12 cellular contexts compared by ENCODE assay signal in genomic region chr17:49316889-49317288, GRCh38. TPM values are rescaled to one million over a fixed set of nuclear protein-coding genes. Genes with fewer than 3 reads are reported as not detected.
DNase-seq lines count a peak whose midpoint lies in the region; TF ChIP-seq lines count a peak whose summit lies in the region.
"Had no signal": no experiment of that assay in that cellular context is flagged by ENCODE, and none has a peak within 500 bp of the region (broad histone marks: within the 10 kb centered on the region; RNA-seq: fewer than 3 reads in every experiment).

No MANE protein-coding gene starts in this region.

- no peaks in the 10 kb centered on the region for H3K27me3 ChIP-seq in CD8-positive, alpha-beta memory T cell (ENCODE audit: insufficient read depth, low read length, poor library complexity, severe bottlenecking)
- H3K27me3 ChIP-seq in neutrophil: no peaks in the 10 kb centered on the region
- H3K27me3 ChIP-seq: brain microvascular endothelial cell, right lobe of liver had no signal

- no peak overlapping the region for H3K4me3 ChIP-seq in CD8-positive, alpha-beta memory T cell (ENCODE audit: low read length)
- peak overlapping the region; percentile 35 to 44 for H3K4me3 ChIP-seq in neutrophil (ENCODE audit: low read depth in 1 of 2, low read length in 1 of 2)
- H3K4me3 ChIP-seq: GM23248, right lobe of liver had no signal

- H3K27ac ChIP-seq in CD8-positive, alpha-beta memory T cell (ENCODE audit: low read depth, low read length): no peak overlapping the region
- peak overlapping the region; percentile 89 for H3K27ac ChIP-seq in neutrophil
- H3K27ac ChIP-seq: brain microvascular endothelial cell, right lobe of liver had no signal

- no peak for DNase-seq in CD8-positive, alpha-beta memory T cell
- DNase-seq in MV-4-11 (lab: John Stamatoyannopoulos, UW) (peak; percentile 84), COLO668 (lab: John Stamatoyannopoulos, UW; ENCODE audit: unreplicated experiment) (no peak), AG08396 (ENCODE audit: low spot score) (no peak), HEK293T (ENCODE audit: extremely low spot score) (no peak)
- DNase-seq in activated naive CD8-positive, alpha-beta T cell treated with anti-CD3 and anti-CD28 coated beads for 36 hours: no peak
- DNase-seq in activated T-helper 2 cell treated with anti-CD3 and anti-CD28 coated beads, Interferon-gamma antibody, Interleukin-2, Interleukin-4, amounts not matched to agents 10 μg/mL and 5 μg/mL and 100 μg/mL, durations not matched to agents 14 hours and 24 hours and 36 hours (ENCODE audit: low spot score): no peak
- DNase-seq: KG1, right lobe of liver had no signal

- POLR2A ChIA-PET in CD8-positive, alpha-beta memory T cell (lab: Charles Lee): no interaction called here
- POLR2A ChIA-PET in HEK293T (lab: Yijun Ruan, JAX): no interaction called here

- peaks cover 33 to 53% (median 37%) of the 10 kb centered on the region in 3 donors for H3K4me1 Mint-ChIP-seq in CD8-positive, alpha-beta memory T cell
- H3K4me1 Mint-ChIP-seq in activated naive CD8-positive, alpha-beta T cell treated with anti-CD3 and anti-CD28 coated beads for 36 hours: peaks cover 34% of the 10 kb centered on the region
- H3K4me1 Mint-ChIP-seq in activated T-helper 2 cell treated with anti-CD3 and anti-CD28 coated beads, Interferon-gamma antibody, Interleukin-2, Interleukin-4, amounts not matched to agents 10 μg/mL and 5 μg/mL and 100 μg/mL, durations not matched to agents 14 hours and 24 hours and 36 hours (ENCODE audit: low read depth): peaks cover 20% of the 10 kb centered on the region

- CTCF ChIA-PET in CD8-positive, alpha-beta memory T cell (lab: Charles Lee): interaction anchor here (1.1 to 7.5 kb wide), 13 partner anchors 8 to 240 kb away, joined by 3 to 90 read pairs (median 8); no protein-coding TSS in a partner anchor
- CTCF ChIA-PET in HEK293T (lab: Yijun Ruan, JAX): interaction anchor here (0.6 to 4.1 kb wide), 5 partner anchors 18 to 210 kb away, joined by 3 to 16 read pairs (median 6); no protein-coding TSS in a partner anchor

- peak overlapping the region in 7 of 8 donors; percentile 12 to 84 (median 52) for H3K27ac Mint-ChIP-seq in CD8-positive, alpha-beta memory T cell
- peak overlapping the region; percentile 13 for H3K27ac Mint-ChIP-seq in activated naive CD8-positive, alpha-beta T cell treated with anti-CD3 and anti-CD28 coated beads for 36 hours
- no peak overlapping the region for H3K27ac Mint-ChIP-seq in activated T-helper 2 cell treated with anti-CD3 and anti-CD28 coated beads, Interferon-gamma antibody, Interleukin-2, Interleukin-4, amounts not matched to agents 10 μg/mL and 5 μg/mL and 100 μg/mL, durations not matched to agents 14 hours and 24 hours and 36 hours

- no peaks in the 10 kb centered on the region for H3K9me3 ChIP-seq in CD8-positive, alpha-beta memory T cell (ENCODE audit: low read length)
- no peaks in the 10 kb centered on the region for H3K9me3 ChIP-seq in neutrophil
- H3K9me3 ChIP-seq: right lobe of liver had no signal

- intact Hi-C loops in activated T-helper 2 cell treated with anti-CD3 and anti-CD28 coated beads, Interferon-gamma antibody, Interleukin-2, Interleukin-4, amounts not matched to agents 10 μg/mL and 5 μg/mL and 100 μg/mL, durations not matched to agents 14 hours and 24 hours and 36 hours (cut with micrococcal nuclease): no loop called here

- H3K36me3 Mint-ChIP-seq in CD8-positive, alpha-beta memory T cell: peaks cover 0 to 36% (median 9%) of the 10 kb centered on the region in 3 donors
- H3K36me3 Mint-ChIP-seq in activated naive CD8-positive, alpha-beta T cell treated with anti-CD3 and anti-CD28 coated beads for 36 hours: peaks cover 5% of the 10 kb centered on the region
- peaks cover 17% of the 10 kb centered on the region for H3K36me3 Mint-ChIP-seq in activated T-helper 2 cell treated with anti-CD3 and anti-CD28 coated beads, Interferon-gamma antibody, Interleukin-2, Interleukin-4, amounts not matched to agents 10 μg/mL and 5 μg/mL and 100 μg/mL, durations not matched to agents 14 hours and 24 hours and 36 hours (ENCODE audit: low read depth)

- peak overlapping the region in 3 of 7 donors; percentile 1 to 53 (median 3) for H3K4me3 Mint-ChIP-seq in CD8-positive, alpha-beta memory T cell
- no peak overlapping the region for H3K4me3 Mint-ChIP-seq in activated naive CD8-positive, alpha-beta T cell treated with anti-CD3 and anti-CD28 coated beads for 36 hours
- H3K4me3 Mint-ChIP-seq in activated T-helper 2 cell treated with anti-CD3 and anti-CD28 coated beads, Interferon-gamma antibody, Interleukin-2, Interleukin-4, amounts not matched to agents 10 μg/mL and 5 μg/mL and 100 μg/mL, durations not matched to agents 14 hours and 24 hours and 36 hours (ENCODE audit: low read depth): no peak overlapping the region

- peaks cover 10% of the 10 kb centered on the region for H3K4me1 ChIP-seq in CD8-positive, alpha-beta memory T cell (ENCODE audit: insufficient read depth, low read length)
- peaks cover 26 to 28% of the 10 kb centered on the region in 2 experiments for H3K4me1 ChIP-seq in neutrophil (ENCODE audit: control insufficient read depth in 1 of 2, insufficient read depth in 1 of 2, low read depth in 1 of 2, low read length in 1 of 2)

- TF ChIP-seq CTCF in neutrophil (IDR thresholded peaks at IDR 0.05): no peak

- peaks cover 15% of the 10 kb centered on the region for H3K36me3 ChIP-seq in CD8-positive, alpha-beta memory T cell (ENCODE audit: insufficient read depth, low read length)
- peaks cover 16% of the 10 kb centered on the region for H3K36me3 ChIP-seq in neutrophil

- no peaks in the 10 kb centered on the region for H3K27me3 Mint-ChIP-seq in CD8-positive, alpha-beta memory T cell
- H3K27me3 Mint-ChIP-seq in activated naive CD8-positive, alpha-beta T cell treated with anti-CD3 and anti-CD28 coated beads for 36 hours: no peaks in the 10 kb centered on the region
- peaks cover 1% of the 10 kb centered on the region for H3K27me3 Mint-ChIP-seq in activated T-helper 2 cell treated with anti-CD3 and anti-CD28 coated beads, Interferon-gamma antibody, Interleukin-2, Interleukin-4, amounts not matched to agents 10 μg/mL and 5 μg/mL and 100 μg/mL, durations not matched to agents 14 hours and 24 hours and 36 hours (ENCODE audit: low read depth)

- no peaks in the 10 kb centered on the region for H3K9me3 Mint-ChIP-seq in CD8-positive, alpha-beta memory T cell
- H3K9me3 Mint-ChIP-seq in activated naive CD8-positive, alpha-beta T cell treated with anti-CD3 and anti-CD28 coated beads for 36 hours: no peaks in the 10 kb centered on the region
- no peaks in the 10 kb centered on the region for H3K9me3 Mint-ChIP-seq in activated T-helper 2 cell treated with anti-CD3 and anti-CD28 coated beads, Interferon-gamma antibody, Interleukin-2, Interleukin-4, amounts not matched to agents 10 μg/mL and 5 μg/mL and 100 μg/mL, durations not matched to agents 14 hours and 24 hours and 36 hours

TF ChIP-seq in HEK293T, 16 proteins besides CTCF, POLR2A, EP300 and RAD21:
- no peak for TF ChIP-seq ARNT (IDR thresholded peaks at IDR 0.05)
- no peak for TF ChIP-seq L3MBTL2 (conservative IDR thresholded peaks at IDR 0.05)
- no peak for TF ChIP-seq FOXA1 (IDR thresholded peaks at IDR 0.05)
- no peak for TF ChIP-seq CTBP1 (IDR thresholded peaks at IDR 0.05; ENCODE audit: borderline replicate concordance)
- no peak for TF ChIP-seq SP1 (IDR thresholded peaks at IDR 0.05)
- TF ChIP-seq NFRKB (IDR thresholded peaks at IDR 0.05): no peak
- no peak for TF ChIP-seq LEF1 (IDR thresholded peaks at IDR 0.05; ENCODE audit: borderline replicate concordance)
- no peak for TF ChIP-seq ELF4 (IDR thresholded peaks at IDR 0.05)
- no peak for TF ChIP-seq PKNOX1 (IDR thresholded peaks at IDR 0.05)
- no peak for TF ChIP-seq BHLHE40 (IDR thresholded peaks at IDR 0.05; ENCODE audit: borderline replicate concordance)
- TF ChIP-seq HDGF (IDR thresholded peaks at IDR 0.05; ENCODE audit: borderline replicate concordance): no peak
- no peak for TF ChIP-seq FOXM1 (IDR thresholded peaks at IDR 0.05; ENCODE audit: borderline replicate concordance)
- TF ChIP-seq FOXK2 (IDR thresholded peaks at IDR 0.05): no peak
- no peak for TF ChIP-seq ZNF384 (IDR thresholded peaks at IDR 0.05)
- TF ChIP-seq SUZ12 (IDR thresholded peaks at IDR 0.05): no peak
- no peak for TF ChIP-seq TARDBP (IDR thresholded peaks at IDR 0.05)

RNA-seq across cellular contexts. Expression of gene ZNF652, which starts 45.2 kb away (rescaled TPM):
- total RNA-seq in CD8-positive, alpha-beta memory T cell: 10 to 100 TPM; 11.5 to 11.9 TPM
- 27.7 TPM for polyA plus RNA-seq in CD8-positive, alpha-beta memory T cell
- total RNA-seq in activated naive CD8-positive, alpha-beta T cell treated with anti-CD3 and anti-CD28 coated beads for 36 hours: 1 to 10 TPM; 5.3 to 5.5 TPM
- total RNA-seq in activated T-helper 2 cell treated with anti-CD3 and anti-CD28 coated beads, Interferon-gamma antibody, Interleukin-2, Interleukin-4, amounts not matched to agents 10 μg/mL and 5 μg/mL and 100 μg/mL, durations not matched to agents 14 hours and 24 hours and 36 hours: 4.3 and 5.4 TPM in 2 replicates
